ENCODE assay signal across 8 cellular contexts in genomic region chr6:89819336-89820130, GRCh38. TPM values are rescaled to one million over a fixed set of nuclear protein-coding genes. Genes with fewer than 3 reads are reported as not detected.
DNase-seq lines count a peak whose midpoint lies in the region; ATAC-seq and TF ChIP-seq lines count a peak whose summit lies in the region.

MDN1 (minus strand) TSS chr6:89819794; CDS start chr6:89819607, 187 bp downstream.

- no peaks in the 10 kb centered on the region for H3K9me3 Mint-ChIP-seq in HFFc6
- no peaks in the 10 kb centered on the region for H3K9me3 Mint-ChIP-seq in activated naive CD4-positive, alpha-beta T cell treated with anti-CD3 and anti-CD28 coated beads, Interleukin-2, amount 10 ng/mL, durations not matched to agents 7 days and 5 days

- H3K9me3 ChIP-seq in SK-N-MC (ENCODE audit: low read depth, low read length) (no peaks in the 10 kb centered on the region), gastroesophageal sphincter (no peaks in the 10 kb centered on the region), neutrophil (no peaks in the 10 kb centered on the region)

- no peaks in the 10 kb centered on the region for H3K36me3 Mint-ChIP-seq in HFFc6 (ENCODE audit: low read depth)
- H3K36me3 Mint-ChIP-seq in activated naive CD4-positive, alpha-beta T cell treated with anti-CD3 and anti-CD28 coated beads, Interleukin-2, amount 10 ng/mL, durations not matched to agents 7 days and 5 days, result peaks cover 14% of the 10 kb centered on the region

- peak; percentile 99 for ATAC-seq in gastroesophageal sphincter

- no peaks in the 10 kb centered on the region for H3K36me3 ChIP-seq in SK-N-MC (ENCODE audit: insufficient read depth, low read length)
- H3K36me3 ChIP-seq in gastroesophageal sphincter, result no peaks in the 10 kb centered on the region
- no peaks in the 10 kb centered on the region for H3K36me3 ChIP-seq in neutrophil

- peak within 1 kb of the TSS; percentile 95 for H3K27ac Mint-ChIP-seq in HFFc6
- H3K27ac Mint-ChIP-seq in activated naive CD4-positive, alpha-beta T cell treated with anti-CD3 and anti-CD28 coated beads, Interleukin-2, amount 10 ng/mL, durations not matched to agents 7 days and 5 days, result peak within 1 kb of the TSS; percentile 91

- no peaks in the 10 kb centered on the region; the same call in 1 of the 2 replicates for H3K27me3 Mint-ChIP-seq in HFFc6 (ENCODE audit: insufficient read depth)
- no peaks in the 10 kb centered on the region for H3K27me3 Mint-ChIP-seq in activated naive CD4-positive, alpha-beta T cell treated with anti-CD3 and anti-CD28 coated beads, Interleukin-2, amount 10 ng/mL, durations not matched to agents 7 days and 5 days

- H3K27ac ChIP-seq in SK-N-MC (peak within 1 kb of the TSS; percentile 73), gastroesophageal sphincter (peak within 1 kb of the TSS; percentile 80 to 93 (median 92)), neutrophil (peak within 1 kb of the TSS; percentile 74), substantia nigra (ENCODE audit: low read depth, low read length, poor library complexity, severe bottlenecking) (peak within 1 kb of the TSS; percentile 48)

- H3K27me3 ChIP-seq in gastroesophageal sphincter, result no peaks in the 10 kb centered on the region
- no peaks in the 10 kb centered on the region for H3K27me3 ChIP-seq in neutrophil

- H3K9ac ChIP-seq in SK-N-MC (ENCODE audit: insufficient read length), result peak within 1 kb of the TSS; percentile 89

- peak within 1 kb of the TSS; percentile 94 for H3K4me3 Mint-ChIP-seq in HFFc6
- H3K4me3 Mint-ChIP-seq in activated naive CD4-positive, alpha-beta T cell treated with anti-CD3 and anti-CD28 coated beads, Interleukin-2, amount 10 ng/mL, durations not matched to agents 7 days and 5 days, result peak within 1 kb of the TSS; percentile 81

- TF ChIP-seq EP300 in gastroesophageal sphincter (IDR thresholded peaks at IDR 0.05), result no peak

- DNase-seq in GM04504 (ENCODE audit: low read depth) (peak; percentile 87), HFFc6 (peak; percentile 90), NB4 (ENCODE audit: low read depth) (peak; percentile 98), SK-N-MC (ENCODE audit: low read depth, low spot score) (peak; percentile 57), substantia nigra (lab: John Stamatoyannopoulos, UW) (peak; percentile 48 to 94 (median 82))
- DNase-seq in activated naive CD4-positive, alpha-beta T cell treated with anti-CD3 and anti-CD28 coated beads, Interleukin-2, amount 10 ng/mL, durations not matched to agents 7 days and 5 days, result peak; percentile 95

- TF ChIP-seq CTCF in HFFc6 (IDR thresholded peaks at IDR 0.05) (no peak), NB4 (IDR thresholded peaks at IDR 0.05; ENCODE audit: low read depth, low read length) (no peak), gastroesophageal sphincter (IDR thresholded peaks at IDR 0.05) (peak in 1 of 4 experiments; percentile 7), neutrophil (IDR thresholded peaks at IDR 0.05) (peak; percentile 15)

- 0% methylated on average over 11 of the region's 65 CpGs for WGBS in gastroesophageal sphincter (ENCODE audit: low coverage in 1 of 2), 2 donors

- peaks cover 0 to 33% (median 9%) of the 10 kb centered on the region in 3 donors for H3K4me1 ChIP-seq in gastroesophageal sphincter
- H3K4me1 ChIP-seq in neutrophil (ENCODE audit: control insufficient read depth in 1 of 2, insufficient read depth in 1 of 2, low read depth in 1 of 2, low read length in 1 of 2), result peaks cover 20 to 32% of the 10 kb centered on the region in 2 experiments

- CTCF ChIA-PET in activated naive CD4-positive, alpha-beta T cell treated with anti-CD3 and anti-CD28 coated beads, Interleukin-2, amount 10 ng/mL, durations not matched to agents 7 days and 5 days (lab: Charles Lee), result interaction anchor here (0.6 to 1.9 kb wide), 9 partner anchors 10 to 1005 kb away, joined by 3 to 7 read pairs (median 3); partner anchors contain the start of gene CASP8AP2

- H3K4me3 ChIP-seq in NB4 (ENCODE audit: low read depth, low read length) (peak within 1 kb of the TSS; percentile 81), SK-N-MC (peak within 1 kb of the TSS; percentile 100), gastroesophageal sphincter (peak within 1 kb of the TSS; percentile 88 to 92), neutrophil (ENCODE audit: low read depth in 1 of 2, low read length in 1 of 2) (peak within 1 kb of the TSS; percentile 72 to 93)

- TF ChIP-seq POLR2A in NB4 (IDR thresholded peaks at IDR 0.05; ENCODE audit: extremely low read depth, insufficient read length) (peak; percentile 83), gastroesophageal sphincter (IDR thresholded peaks at IDR 0.05) (peak; percentile 57 to 63)

- H3K4me1 Mint-ChIP-seq in HFFc6 (ENCODE audit: low read depth), result peaks cover 27% of the 10 kb centered on the region
- H3K4me1 Mint-ChIP-seq in activated naive CD4-positive, alpha-beta T cell treated with anti-CD3 and anti-CD28 coated beads, Interleukin-2, amount 10 ng/mL, durations not matched to agents 7 days and 5 days, result peaks cover 40% of the 10 kb centered on the region

RNA-seq across cellular contexts. Expression of gene MDN1, which starts in this region (rescaled TPM):
- 10 to 100 TPM; 17.4 to 25.4 (median 18.4) TPM for total RNA-seq in HFFc6 (2021; fragmentation: NEBNext Ultra II Directional; extraction: Animal tissue kit (Norgen Biotek cat#: 25700))
- total RNA-seq in gastroesophageal sphincter, result 10 to 100 TPM; 21.3 to 30.4 (median 24.1) TPM

Comparison
In these comparisons a context has a peak if more than half of its experiments do, and no peak if none do; other contexts are left out.
1. Peak in every context shown above with its lines: DNase-seq, ATAC-seq, H3K4me3 ChIP-seq and H3K27ac ChIP-seq.